1 cellular context compared by ENCODE assay signal in the genomic region with DNA sequence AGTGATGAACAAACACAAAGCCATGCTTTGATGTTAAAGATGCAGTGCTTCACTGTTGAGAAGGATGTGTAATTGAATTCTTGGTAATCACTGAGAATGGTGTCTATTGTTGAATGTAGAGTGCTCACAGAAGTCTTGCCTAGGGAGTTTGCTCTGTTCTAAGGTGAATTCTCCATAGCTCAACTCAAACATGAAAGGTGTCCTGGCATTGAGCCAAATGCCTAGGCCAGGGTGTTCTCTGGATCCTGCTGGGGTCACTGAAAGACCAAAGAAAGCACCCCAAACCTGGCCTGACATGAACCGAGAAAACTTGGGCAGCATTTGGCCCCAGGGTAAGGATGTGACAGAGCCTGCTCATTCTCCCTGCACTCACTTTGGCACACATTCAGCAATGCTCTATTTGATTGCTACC.
TF ChIP-seq lines count a peak whose summit lies in the region.

No MANE protein-coding gene starts in this region.

TF ChIP-seq in GM23338, 12 proteins besides CTCF, POLR2A, EP300 and RAD21:
- no peak for TF ChIP-seq STAT1 (IDR thresholded peaks at IDR 0.05; ENCODE audit: unreplicated experiment)
- TF ChIP-seq, protein P1, sequence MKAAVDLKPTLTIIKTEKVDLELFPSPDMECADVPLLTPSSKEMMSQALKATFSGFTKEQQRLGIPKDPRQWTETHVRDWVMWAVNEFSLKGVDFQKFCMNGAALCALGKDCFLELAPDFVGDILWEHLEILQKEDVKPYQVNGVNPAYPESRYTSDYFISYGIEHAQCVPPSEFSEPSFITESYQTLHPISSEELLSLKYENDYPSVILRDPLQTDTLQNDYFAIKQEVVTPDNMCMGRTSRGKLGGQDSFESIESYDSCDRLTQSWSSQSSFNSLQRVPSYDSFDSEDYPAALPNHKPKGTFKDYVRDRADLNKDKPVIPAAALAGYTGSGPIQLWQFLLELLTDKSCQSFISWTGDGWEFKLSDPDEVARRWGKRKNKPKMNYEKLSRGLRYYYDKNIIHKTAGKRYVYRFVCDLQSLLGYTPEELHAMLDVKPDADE (IDR thresholded peaks at IDR 0.05), result no peak
- TF ChIP-seq EZH2 (IDR thresholded peaks at IDR 0.05; ENCODE audit: low read depth, unreplicated experiment), result no peak
- TF ChIP-seq, protein P2, sequence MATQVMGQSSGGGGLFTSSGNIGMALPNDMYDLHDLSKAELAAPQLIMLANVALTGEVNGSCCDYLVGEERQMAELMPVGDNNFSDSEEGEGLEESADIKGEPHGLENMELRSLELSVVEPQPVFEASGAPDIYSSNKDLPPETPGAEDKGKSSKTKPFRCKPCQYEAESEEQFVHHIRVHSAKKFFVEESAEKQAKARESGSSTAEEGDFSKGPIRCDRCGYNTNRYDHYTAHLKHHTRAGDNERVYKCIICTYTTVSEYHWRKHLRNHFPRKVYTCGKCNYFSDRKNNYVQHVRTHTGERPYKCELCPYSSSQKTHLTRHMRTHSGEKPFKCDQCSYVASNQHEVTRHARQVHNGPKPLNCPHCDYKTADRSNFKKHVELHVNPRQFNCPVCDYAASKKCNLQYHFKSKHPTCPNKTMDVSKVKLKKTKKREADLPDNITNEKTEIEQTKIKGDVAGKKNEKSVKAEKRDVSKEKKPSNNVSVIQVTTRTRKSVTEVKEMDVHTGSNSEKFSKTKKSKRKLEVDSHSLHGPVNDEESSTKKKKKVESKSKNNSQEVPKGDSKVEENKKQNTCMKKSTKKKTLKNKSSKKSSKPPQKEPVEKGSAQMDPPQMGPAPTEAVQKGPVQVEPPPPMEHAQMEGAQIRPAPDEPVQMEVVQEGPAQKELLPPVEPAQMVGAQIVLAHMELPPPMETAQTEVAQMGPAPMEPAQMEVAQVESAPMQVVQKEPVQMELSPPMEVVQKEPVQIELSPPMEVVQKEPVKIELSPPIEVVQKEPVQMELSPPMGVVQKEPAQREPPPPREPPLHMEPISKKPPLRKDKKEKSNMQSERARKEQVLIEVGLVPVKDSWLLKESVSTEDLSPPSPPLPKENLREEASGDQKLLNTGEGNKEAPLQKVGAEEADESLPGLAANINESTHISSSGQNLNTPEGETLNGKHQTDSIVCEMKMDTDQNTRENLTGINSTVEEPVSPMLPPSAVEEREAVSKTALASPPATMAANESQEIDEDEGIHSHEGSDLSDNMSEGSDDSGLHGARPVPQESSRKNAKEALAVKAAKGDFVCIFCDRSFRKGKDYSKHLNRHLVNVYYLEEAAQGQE (IDR thresholded peaks at IDR 0.05; ENCODE audit: unreplicated experiment), result no peak
- no peak for TF ChIP-seq POLR2AphosphoS5 (IDR thresholded peaks at IDR 0.05; ENCODE audit: low read depth)
- no peak for TF ChIP-seq ZNF114 (CRISPR knock-in tag; IDR thresholded peaks at IDR 0.05)
- TF ChIP-seq NANOG (IDR thresholded peaks at IDR 0.05; ENCODE audit: borderline replicate concordance), result no peak
- TF ChIP-seq ZNF331 (CRISPR knock-in tag; IDR thresholded peaks at IDR 0.05; ENCODE audit: low read depth), result no peak
- TF ChIP-seq, protein P3, sequence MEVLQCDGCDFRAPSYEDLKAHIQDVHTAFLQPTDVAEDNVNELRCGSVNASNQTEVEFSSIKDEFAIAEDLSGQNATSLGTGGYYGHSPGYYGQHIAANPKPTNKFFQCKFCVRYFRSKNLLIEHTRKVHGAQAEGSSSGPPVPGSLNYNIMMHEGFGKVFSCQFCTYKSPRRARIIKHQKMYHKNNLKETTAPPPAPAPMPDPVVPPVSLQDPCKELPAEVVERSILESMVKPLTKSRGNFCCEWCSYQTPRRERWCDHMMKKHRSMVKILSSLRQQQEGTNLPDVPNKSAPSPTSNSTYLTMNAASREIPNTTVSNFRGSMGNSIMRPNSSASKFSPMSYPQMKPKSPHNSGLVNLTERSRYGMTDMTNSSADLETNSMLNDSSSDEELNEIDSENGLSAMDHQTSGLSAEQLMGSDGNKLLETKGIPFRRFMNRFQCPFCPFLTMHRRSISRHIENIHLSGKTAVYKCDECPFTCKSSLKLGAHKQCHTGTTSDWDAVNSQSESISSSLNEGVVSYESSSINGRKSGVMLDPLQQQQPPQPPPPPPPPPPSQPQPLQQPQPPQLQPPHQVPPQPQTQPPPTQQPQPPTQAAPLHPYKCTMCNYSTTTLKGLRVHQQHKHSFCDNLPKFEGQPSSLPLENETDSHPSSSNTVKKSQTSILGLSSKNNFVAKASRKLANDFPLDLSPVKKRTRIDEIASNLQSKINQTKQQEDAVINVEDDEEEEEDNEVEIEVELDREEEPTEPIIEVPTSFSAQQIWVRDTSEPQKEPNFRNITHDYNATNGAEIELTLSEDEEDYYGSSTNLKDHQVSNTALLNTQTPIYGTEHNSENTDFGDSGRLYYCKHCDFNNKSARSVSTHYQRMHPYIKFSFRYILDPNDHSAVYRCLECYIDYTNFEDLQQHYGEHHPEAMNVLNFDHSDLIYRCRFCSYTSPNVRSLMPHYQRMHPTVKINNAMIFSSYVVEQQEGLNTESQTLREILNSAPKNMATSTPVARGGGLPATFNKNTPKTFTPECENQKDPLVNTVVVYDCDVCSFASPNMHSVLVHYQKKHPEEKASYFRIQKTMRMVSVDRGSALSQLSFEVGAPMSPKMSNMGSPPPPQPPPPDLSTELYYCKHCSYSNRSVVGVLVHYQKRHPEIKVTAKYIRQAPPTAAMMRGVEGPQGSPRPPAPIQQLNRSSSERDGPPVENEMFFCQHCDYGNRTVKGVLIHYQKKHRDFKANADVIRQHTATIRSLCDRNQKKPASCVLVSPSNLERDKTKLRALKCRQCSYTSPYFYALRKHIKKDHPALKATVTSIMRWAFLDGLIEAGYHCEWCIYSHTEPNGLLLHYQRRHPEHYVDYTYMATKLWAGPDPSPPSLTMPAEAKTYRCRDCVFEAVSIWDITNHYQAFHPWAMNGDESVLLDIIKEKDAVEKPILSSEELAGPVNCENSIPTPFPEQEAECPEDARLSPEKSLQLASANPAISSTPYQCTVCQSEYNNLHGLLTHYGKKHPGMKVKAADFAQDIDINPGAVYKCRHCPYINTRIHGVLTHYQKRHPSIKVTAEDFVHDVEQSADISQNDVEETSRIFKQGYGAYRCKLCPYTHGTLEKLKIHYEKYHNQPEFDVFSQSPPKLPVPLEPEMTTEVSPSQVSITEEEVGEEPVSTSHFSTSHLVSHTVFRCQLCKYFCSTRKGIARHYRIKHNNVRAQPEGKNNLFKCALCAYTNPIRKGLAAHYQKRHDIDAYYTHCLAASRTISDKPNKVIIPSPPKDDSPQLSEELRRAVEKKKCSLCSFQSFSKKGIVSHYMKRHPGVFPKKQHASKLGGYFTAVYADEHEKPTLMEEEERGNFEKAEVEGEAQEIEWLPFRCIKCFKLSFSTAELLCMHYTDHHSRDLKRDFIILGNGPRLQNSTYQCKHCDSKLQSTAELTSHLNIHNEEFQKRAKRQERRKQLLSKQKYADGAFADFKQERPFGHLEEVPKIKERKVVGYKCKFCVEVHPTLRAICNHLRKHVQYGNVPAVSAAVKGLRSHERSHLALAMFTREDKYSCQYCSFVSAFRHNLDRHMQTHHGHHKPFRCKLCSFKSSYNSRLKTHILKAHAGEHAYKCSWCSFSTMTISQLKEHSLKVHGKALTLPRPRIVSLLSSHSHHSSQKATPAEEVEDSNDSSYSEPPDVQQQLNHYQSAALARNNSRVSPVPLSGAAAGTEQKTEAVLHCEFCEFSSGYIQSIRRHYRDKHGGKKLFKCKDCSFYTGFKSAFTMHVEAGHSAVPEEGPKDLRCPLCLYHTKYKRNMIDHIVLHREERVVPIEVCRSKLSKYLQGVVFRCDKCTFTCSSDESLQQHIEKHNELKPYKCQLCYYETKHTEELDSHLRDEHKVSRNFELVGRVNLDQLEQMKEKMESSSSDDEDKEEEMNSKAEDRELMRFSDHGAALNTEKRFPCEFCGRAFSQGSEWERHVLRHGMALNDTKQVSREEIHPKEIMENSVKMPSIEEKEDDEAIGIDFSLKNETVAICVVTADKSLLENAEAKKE (CRISPR knock-in tag; IDR thresholded peaks at IDR 0.05), result no peak
- TF ChIP-seq JUNB (IDR thresholded peaks at IDR 0.05; ENCODE audit: unreplicated experiment), result no peak
- no peak for TF ChIP-seq EZH2phosphoT487 (IDR thresholded peaks at IDR 0.05; ENCODE audit: unreplicated experiment)
